Comparison of ENCODE assay signal across 18 cellular contexts in genomic region chr4:152705918-152706317, GRCh38. TPM values are rescaled to one million over a fixed set of nuclear protein-coding genes. Genes with fewer than 3 reads are reported as not detected.
A peak's percentile ranks its signal among the peaks of the same experiment; 100 is the strongest.
DNase-seq lines count a peak whose midpoint lies in the region; FAIRE-seq and TF ChIP-seq lines count a peak whose summit lies in the region.
"Had no signal": no experiment of that assay in that cellular context is flagged by ENCODE, and none has a peak within 500 bp of the region (broad histone marks: within the 10 kb centered on the region; RNA-seq: fewer than 3 reads in every experiment).

No MANE protein-coding gene starts in this region.

- H3K36me3 Mint-ChIP-seq in neural crest cell (ENCODE audit: low read depth) (no peaks in the 10 kb centered on the region), nephron progenitor cell (ENCODE audit: low read depth) (no peaks in the 10 kb centered on the region)

- H3K4me1 Mint-ChIP-seq in neural crest cell (no peaks in the 10 kb centered on the region), nephron progenitor cell (peaks cover 14% of the 10 kb centered on the region)

- H3K79me2 ChIP-seq in H1 (ENCODE audit: control insufficient read depth in 1 of 2, insufficient read depth in 2 of 2, low read length in 2 of 2): no peaks in the 10 kb centered on the region

- no peak overlapping the region; the same call in 1 of the 2 replicates for H2BK20ac ChIP-seq in H1 (ENCODE audit: low read length)

- H3K27ac ChIP-seq in H1 (ENCODE audit: low read depth, low read length): no peak overlapping the region
- H3K27ac ChIP-seq: Peyer's patch had no signal

- H2BK120ac ChIP-seq in H1 (replicated peaks; ENCODE audit: low read depth, low read length): no peak overlapping the region

- H3K9me3 Mint-ChIP-seq in neural crest cell (peaks cover 10% of the 10 kb centered on the region), nephron progenitor cell (peaks cover 12% of the 10 kb centered on the region)

- H4K8ac ChIP-seq in H1 (ENCODE audit: extremely low read depth, insufficient read depth, low read length): no peak overlapping the region

- TF ChIP-seq CTCF in GM13977 (IDR thresholded peaks at IDR 0.05; ENCODE audit: extremely low read depth, insufficient read depth, missing control alignments) (peak; percentile 5), H1 (IDR thresholded peaks at IDR 0.05; ENCODE audit: control extremely low read depth in 1 of 3, insufficient read depth in 1 of 3, low read depth in 1 of 3, low read length in 3 of 3) (peak in 2 of 3 experiments; percentile 62 to 69; a peak in 3 of 4 replicates), neural crest cell (conservative IDR thresholded peaks at IDR 0.05) (peak; percentile 16), nephron progenitor cell (IDR thresholded peaks at IDR 0.05) (no peak)

- H3K4me3 Mint-ChIP-seq in neural crest cell (no peak overlapping the region), nephron progenitor cell (no peak overlapping the region)
- H3K4me3 Mint-ChIP-seq: CD4-positive, CD25-positive, alpha-beta regulatory T cell had no signal

- 0 out of 2 replicates have a peak overlapping the region, but pooled peaks have one; percentile 41 for H2BK5ac ChIP-seq in H1 (ENCODE audit: low read depth, low read length)

- no peak for TF ChIP-seq EP300 in H1 (IDR thresholded peaks at IDR 0.05; ENCODE audit: borderline replicate concordance in 1 of 2, low read depth in 2 of 2, low read length in 2 of 2)

- no peaks in the 10 kb centered on the region for H3K79me1 ChIP-seq in H1 (ENCODE audit: low read depth, low read length)

- H4K20me1 ChIP-seq in H1 (replicated peaks in 1 of 2; ENCODE audit: control insufficient read depth in 1 of 2, insufficient read depth in 2 of 2, low read length in 2 of 2): no peaks in the 10 kb centered on the region

- H3K9ac ChIP-seq in H1 (replicated peaks in 1 of 4; ENCODE audit: extremely low read depth in 1 of 4, low read depth in 3 of 4, low read length in 3 of 4): no peak overlapping the region

- H3K27ac Mint-ChIP-seq in neural crest cell (ENCODE audit: unreplicated experiment) (no peak overlapping the region), nephron progenitor cell (no peak overlapping the region)

- peak overlapping the region; percentile 20; the same call in 1 of the 2 replicates for H2BK15ac ChIP-seq in H1 (ENCODE audit: low read length)

- H3K4me2 ChIP-seq in H1 (ENCODE audit: insufficient read depth in 1 of 2, low read depth in 2 of 2, low read length in 2 of 2): peak overlapping the region in 1 of 2 experiments; percentile 11; a peak in 2 of 4 replicates

- CTCF ChIA-PET in H1 (lab: Charles Lee; ENCODE audit: partially characterized antibody): interaction anchor here (0.6 to 3.6 kb wide), 32 partner anchors 9 to 1664 kb away, joined by 3 to 24 read pairs (median 4); no protein-coding TSS in a partner anchor

- H3K18ac ChIP-seq in H1 (ENCODE audit: extremely low read depth, low read length): no peak overlapping the region

- WGBS in H1 (ENCODE audit: extremely low coverage in 1 of 2, insufficient coverage in 1 of 2, insufficient read length in 1 of 2, insufficient replicate concordance in 2 of 2, low coverage in 1 of 2, low lambda C conversion rate in 2 of 2, missing lambda C conversion rate in 1 of 2), 2 experiments: 71% methylated on average over 1 of the region's 1 CpG; no CpG with 5 or more reads in 1 of the 2 experiments

- no peak overlapping the region for H3K14ac ChIP-seq in H1 (ENCODE audit: insufficient read length)

- no peak overlapping the region for H2BK12ac ChIP-seq in H1 (ENCODE audit: low read depth, low read length)

- TF ChIP-seq POLR2A in H1 (IDR thresholded peaks at IDR 0.05; ENCODE audit: control extremely low read depth in 1 of 2, low read depth in 2 of 2, low read length in 2 of 2): no peak

- H3K56ac ChIP-seq in H1 (replicated peaks; ENCODE audit: insufficient read length, low read depth, low read length): no peak overlapping the region

- FAIRE-seq in H1 (lab: Jason Lieb, UNC): peak; percentile 96
- FAIRE-seq: H54 had no signal

- no peaks in the 10 kb centered on the region for H3K27me3 ChIP-seq in H1 (replicated peaks in 1 of 4; ENCODE audit: control insufficient read depth in 3 of 4, extremely low read depth in 1 of 4, insufficient read depth in 3 of 4, low read length in 3 of 4)
- H3K27me3 ChIP-seq: Peyer's patch had no signal

- H3K4me1 ChIP-seq in H1 (replicated peaks in 1 of 4; ENCODE audit: control insufficient read depth in 3 of 4, insufficient read depth in 4 of 4, low read length in 3 of 4): peaks cover 7 to 21% (median 14%) of the 10 kb centered on the region in 4 experiments; a peak in 6 of 7 replicates
- H3K4me1 ChIP-seq: Peyer's patch had no signal

- no peak overlapping the region for H3K23ac ChIP-seq in H1 (ENCODE audit: insufficient read length)

- TF ChIP-seq RAD21 in H1 (IDR thresholded peaks at IDR 0.05 in 1 of 2, conservative IDR thresholded peaks at IDR 0.05 in 1 of 2; ENCODE audit: low read depth in 2 of 2, low read length in 2 of 2): peak; percentile 33 to 62

- DNase-seq in GM13977 (ENCODE audit: low spot score) (no peak), NCI-H1417 treated with DMSO at 0.1 percent for 48 hours (lab: John Stamatoyannopoulos, UW) (peak; percentile 13), H1 (ENCODE audit: low read depth in 1 of 2, low spot score in 2 of 2) (no peak), neural crest cell (ENCODE audit: low read depth, low spot score) (no peak), nephron progenitor cell (no peak), NCI-H345 treated with DMSO at 0.1 percent for 48 hours (lab: John Stamatoyannopoulos, UW; ENCODE audit: unreplicated experiment) (no peak), SKM-1 (lab: John Stamatoyannopoulos, UW; ENCODE audit: unreplicated experiment) (no peak)
- DNase-seq: ACHN; Calu3; CD4-positive, CD25-positive, alpha-beta regulatory T cell; GDM1; Karpas-422; NCI-H1436; NCI-H2081 treated with DMSO at 0.1 percent for 48 hours; NCI-H2227 treated with DMSO at 0.1 percent for 48 hours; Peyer's patch; Right ventricle myocardium superior had no signal

- H3K4me3 ChIP-seq in H1 (ENCODE audit: extremely low read depth in 1 of 4, insufficient read depth in 2 of 4, low read depth in 3 of 4, low read length in 4 of 4): no peak overlapping the region
- H3K4me3 ChIP-seq: Peyer's patch had no signal

- 0 out of 2 replicates have a peak overlapping the region, but pooled peaks have one; percentile 17 for H2AK5ac ChIP-seq in H1 (ENCODE audit: low read depth, low read length)

- no peak overlapping the region for H2AFZ ChIP-seq in H1 (ENCODE audit: low read length)

- peaks cover 0 to 2% of the 10 kb centered on the region in 2 experiments; a peak in 2 of 4 replicates for H3K9me3 ChIP-seq in H1 (ENCODE audit: insufficient read depth in 2 of 2, low read depth in 1 of 2, low read length in 1 of 2)
- H3K9me3 ChIP-seq: Peyer's patch had no signal

- H3K23me2 ChIP-seq in H1 (ENCODE audit: low read depth, low read length): no peaks in the 10 kb centered on the region

- no peaks in the 10 kb centered on the region for H3K36me3 ChIP-seq in H1 (ENCODE audit: control insufficient read depth in 2 of 4, insufficient read depth in 4 of 4, low read length in 3 of 4)
- H3K36me3 ChIP-seq: Peyer's patch had no signal

- H4K91ac ChIP-seq in H1 (replicated peaks; ENCODE audit: insufficient read length, low read length): no peak overlapping the region

- POLR2A ChIA-PET in H1 (lab: Charles Lee; ENCODE audit: partially characterized antibody): interaction anchor here (1.0 kb wide), 1 partner anchor 13 kb away, joined by 3 read pairs; no protein-coding TSS in a partner anchor

- in situ Hi-C loops in GM13977 (cut with MboI; ENCODE audit: low pct_unique_long_range_greater_than_20kb, low sequenced_read_pairs, unreplicated experiment): no loop called here

- H3K4ac ChIP-seq in H1 (replicated peaks; ENCODE audit: insufficient read length, low read depth, low read length): no peak overlapping the region

- H4K5ac ChIP-seq in H1 (ENCODE audit: insufficient read length, low read depth, low read length): no peak overlapping the region

- H3K27me3 Mint-ChIP-seq in neural crest cell (ENCODE audit: low read depth) (peaks cover 2% of the 10 kb centered on the region), nephron progenitor cell (ENCODE audit: low read depth, poor library complexity) (peaks cover 15% of the 10 kb centered on the region)
- H3K27me3 Mint-ChIP-seq: CD4-positive, CD25-positive, alpha-beta regulatory T cell had no signal

TF ChIP-seq in H1, 55 proteins besides CTCF, POLR2A, EP300 and RAD21:
- TF ChIP-seq RFX5 (IDR thresholded peaks at IDR 0.05; ENCODE audit: borderline replicate concordance, low read depth, low read length): no peak
- no peak for TF ChIP-seq EZH2 (IDR thresholded peaks at IDR 0.05; ENCODE audit: low read depth, low read length, severe bottlenecking)
- TF ChIP-seq EGR1 (IDR thresholded peaks at IDR 0.05; ENCODE audit: borderline replicate concordance, low read depth, low read length): no peak
- TF ChIP-seq POU5F1 (IDR thresholded peaks at IDR 0.05; ENCODE audit: low read depth, low read length): no peak
- no peak for TF ChIP-seq YY1 (IDR thresholded peaks at IDR 0.05; ENCODE audit: low read depth, low read length)

RNA-seq across cellular contexts. Expression of gene TMEM154, which starts 26.1 kb away (rescaled TPM):
- 1.2 and 1.5 TPM in 2 replicates for total RNA-seq in H1 (2021; fragmentation: NEBNext Ultra II Directional; extraction: Animal tissue kit (Norgen Biotek cat#: 25700))
- 0.22 and 0.33 TPM in 2 replicates for polyA plus RNA-seq in H1 (2011; rRNA removed)
- 0.27 TPM for polyA plus RNA-seq in H1 (2011; cell fraction: cytosol; rRNA removed)
- 0.31 TPM for polyA plus RNA-seq in H1 (2011; cell fraction: nucleus; rRNA removed)
- 0.18 to 0.99 TPM (median 0.69 TPM) in 4 replicates for polyA plus RNA-seq in H1 (2012, experiment 1 of 2)
- 0.03 TPM for polyA plus RNA-seq in H1 (2012, experiment 2 of 2)
- polyA plus RNA-seq in H1 (2013, experiment 1 of 2): 1.1 TPM
- 1.9 TPM for polyA plus RNA-seq in H1 (2013, experiment 2 of 2)
- polyA minus RNA-seq in H1 (2011; rRNA and poly(A)+ RNA removed): 0.85 and 1.0 TPM in 2 replicates
- not detected for polyA minus RNA-seq in H1 (2011; cell fraction: cytosol; rRNA and poly(A)+ RNA removed)
- polyA minus RNA-seq in H1 (2011; cell fraction: nucleus; rRNA and poly(A)+ RNA removed): 1.9 TPM
- total RNA-seq in neural crest cell: 0.44 and 1.3 TPM in 2 replicates
